Comparison of ENCODE assay signal across 18 cellular contexts in the genomic region with DNA sequence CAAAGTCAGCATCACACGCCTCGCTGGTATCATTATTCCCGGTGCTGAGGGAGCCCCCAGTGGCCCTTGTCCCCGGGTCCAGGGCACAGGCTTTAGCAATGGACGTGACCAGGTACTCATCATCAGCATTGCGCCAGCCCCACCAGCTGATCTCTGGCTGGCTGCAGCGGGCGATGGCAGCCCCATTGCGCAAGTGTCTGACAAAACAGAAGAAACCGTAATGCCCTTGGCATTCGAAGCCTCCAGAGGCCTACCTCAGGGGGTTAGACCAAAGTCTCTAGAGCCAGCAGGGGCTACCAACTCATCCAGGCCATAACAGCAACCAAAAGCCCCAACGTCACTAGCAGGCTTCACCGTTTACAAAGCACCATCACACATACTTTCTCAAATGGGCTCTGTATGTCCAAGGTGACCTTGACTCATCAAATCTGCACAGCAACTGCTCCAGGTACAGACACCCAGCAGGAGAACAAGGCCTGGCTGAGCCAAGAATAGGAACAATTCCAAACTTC. TPM values are rescaled to one million over a fixed set of nuclear protein-coding genes. Genes with fewer than 3 reads are reported as not detected.
DNase-seq lines count a peak whose midpoint lies in the region; TF ChIP-seq lines count a peak whose summit lies in the region.
"Had no signal": no experiment of that assay in that cellular context is flagged by ENCODE, and none has a peak within 500 bp of the region (broad histone marks: within the 10 kb centered on the region; RNA-seq: fewer than 3 reads in every experiment).

No MANE protein-coding gene starts in this region.

- TF ChIP-seq EP300 in tibial nerve (IDR thresholded peaks at IDR 0.05), result no peak

- H3K4me1 ChIP-seq in HEK293 (ENCODE audit: control insufficient read depth, insufficient read depth, low read length), result no peaks in the 10 kb centered on the region
- peaks cover 48% of the 10 kb centered on the region for H3K4me1 ChIP-seq in OCI-LY3 (ENCODE audit: low read length)
- peaks cover 56 to 59% of the 10 kb centered on the region in 2 experiments for H3K4me1 ChIP-seq in neutrophil (ENCODE audit: control insufficient read depth in 1 of 2, insufficient read depth in 1 of 2, low read depth in 1 of 2, low read length in 1 of 2)
- peaks cover 0 to under 1% (median 0%) of the 10 kb centered on the region in 4 donors for H3K4me1 ChIP-seq in tibial nerve

- H3K36me3 ChIP-seq in HEK293 (ENCODE audit: control insufficient read depth in 2 of 2, insufficient read depth in 1 of 2, low read length in 2 of 2) (peaks cover 80 to 100% of the 10 kb centered on the region in 2 experiments), OCI-LY3 (replicated peaks; ENCODE audit: low read depth, low read length) (peaks cover 85% of the 10 kb centered on the region), neutrophil (peaks cover 67% of the 10 kb centered on the region), tibial nerve (peaks cover 0 to 100% (median 39%) of the 10 kb centered on the region in 3 donors)

- no peaks in the 10 kb centered on the region for H3K9me3 ChIP-seq in HEK293 (ENCODE audit: control insufficient read depth, insufficient read depth, low read depth, low read length)
- no peaks in the 10 kb centered on the region for H3K9me3 ChIP-seq in OCI-LY3 (ENCODE audit: insufficient read depth, low read length)
- no peaks in the 10 kb centered on the region for H3K9me3 ChIP-seq in neutrophil
- H3K9me3 ChIP-seq in tibial nerve, result no peaks in the 10 kb centered on the region
- H3K9me3 ChIP-seq: BLaER1 treated with 17β-estradiol and CSF1 and Interleukin-3, amounts not matched to agents 10 nM and 100 nM had no signal

- POLR2A ChIA-PET in HEK293 (lab: Yijun Ruan, JAX), result no interaction called here

- H3K4me3 ChIP-seq in HEK293 (ENCODE audit: low read depth, low read length) (no peak overlapping the region), OCI-LY3 (ENCODE audit: low read length) (no peak overlapping the region), neutrophil (ENCODE audit: low read depth in 1 of 2, low read length in 1 of 2) (peak overlapping the region; percentile 14 to 37), tibial nerve (no peak overlapping the region)
- H3K4me3 ChIP-seq: BLaER1 treated with 17β-estradiol and CSF1 and Interleukin-3, amounts not matched to agents 10 nM and 100 nM had no signal

- H3K79me2 ChIP-seq in OCI-LY3 (ENCODE audit: low read length), result peaks cover 55% of the 10 kb centered on the region

- no peaks in the 10 kb centered on the region for H3K27me3 ChIP-seq in OCI-LY3 (ENCODE audit: low read depth, low read length)
- no peaks in the 10 kb centered on the region for H3K27me3 ChIP-seq in neutrophil
- no peaks in the 10 kb centered on the region for H3K27me3 ChIP-seq in tibial nerve
- H3K27me3 ChIP-seq: BLaER1 treated with 17β-estradiol and CSF1 and Interleukin-3, amounts not matched to agents 10 nM and 100 nM had no signal

- H3K9ac ChIP-seq in OCI-LY3 (ENCODE audit: low read length), result no peak overlapping the region
- H3K9ac ChIP-seq: BLaER1 treated with 17β-estradiol and CSF1 and Interleukin-3, amounts not matched to agents 10 nM and 100 nM had no signal

- 87 to 90% methylated on average over 13 of the region's 13 CpGs for WGBS in tibial nerve, 2 donors

- no peak overlapping the region for H2AFZ ChIP-seq in OCI-LY3 (ENCODE audit: low read depth, low read length)

- peak; percentile 50 for DNase-seq in fibroblast of gingiva (ENCODE audit: low read depth)
- DNase-seq in NCI-H2107 treated with DMSO at 0.1 percent for 48 hours (lab: John Stamatoyannopoulos, UW; ENCODE audit: unreplicated experiment), result no peak
- DNase-seq in nucleus accumbens (lab: John Stamatoyannopoulos, UW), result no peak
- DNase-seq in NCI-H1092 (lab: John Stamatoyannopoulos, UW), result no peak
- DNase-seq in tibial nerve (ENCODE audit: low spot score in 2 of 2), result no peak
- DNase-seq: activated CD8-positive, alpha-beta memory T cell treated with anti-CD3 and anti-CD28 coated beads, Interleukin-2, amount 10 ng/mL, durations not matched to agents 7 days and 5 days; activated naive CD4-positive, alpha-beta T cell treated with anti-CD3 and anti-CD28 coated beads for 36 hours; DMS153; effector CD8-positive, alpha-beta T cell; naive thymus-derived CD8-positive, alpha-beta T cell; NCI-H2029 treated with DMSO at 0.1 percent for 48 hours; NCI-H69; stimulated activated CD4-positive, alpha-beta T cell treated with anti-CD3 and anti-CD28 coated beads, Interleukin-15, amount 100 ng/mL, for 24 hours had no signal

- TF ChIP-seq POLR2A in tibial nerve (IDR thresholded peaks at IDR 0.05), result no peak

- H3K4me2 ChIP-seq in OCI-LY3 (ENCODE audit: low read length), result no peak overlapping the region

- H3K27ac ChIP-seq in HEK293 (ENCODE audit: extremely low read depth, low read depth, low read length) (no peak overlapping the region), OCI-LY3 (ENCODE audit: low read length) (0 out of 2 replicates have a peak overlapping the region, but pooled peaks have one; percentile 22), neutrophil (peak overlapping the region; percentile 81), tibial nerve (no peak overlapping the region)

- no peaks in the 10 kb centered on the region for H4K20me1 ChIP-seq in OCI-LY3 (ENCODE audit: insufficient read depth, low read length)

- TF ChIP-seq CTCF in HEK293 (tag by site-specific recombination; IDR thresholded peaks at IDR 0.05) (no peak), OCI-LY3 (IDR thresholded peaks at IDR 0.05; ENCODE audit: low read depth, low read length) (no peak), neutrophil (IDR thresholded peaks at IDR 0.05) (no peak), tibial nerve (IDR thresholded peaks at IDR 0.05) (no peak)

- CTCF ChIA-PET in HEK293 (lab: Yijun Ruan, JAX), result no interaction called here

TF ChIP-seq in HEK293, 187 proteins besides CTCF, POLR2A, EP300 and RAD21:
- TF ChIP-seq GLIS1 (tag by site-specific recombination; IDR thresholded peaks at IDR 0.05) (0 out of 2 replicates have a peak, but pooled peaks have one; percentile 2), ZEB2 (tag by site-specific recombination; IDR thresholded peaks at IDR 0.05) (no peak)

RNA-seq across cellular contexts. Expression of a gene that starts 7.3 kb away (rescaled TPM):
- total RNA-seq in tibial nerve, result 10 to 100 TPM; 35.4 to 73.7 (median 39.1) TPM

RNA-seq across cellular contexts. Expression of a gene that starts 19.0 kb away (rescaled TPM):
- under 1 TPM in 1 of 4 donors, not detected in 3; 0.30 TPM for total RNA-seq in tibial nerve
- total RNA-seq: RPMI7951 had no signal

Comparison
In these comparisons a context has a peak if more than half of its experiments do, and no peak if none do; other contexts are left out.
1. H3K27ac ChIP-seq: peak in OCI-LY3 (single experiment) and neutrophil (single experiment); none in HEK293 (single experiment) and tibial nerve (0 of 4).
2. H3K4me3 ChIP-seq: peak in neutrophil (2 of 2); none in HEK293 (single experiment), OCI-LY3 (single experiment) and tibial nerve (0 of 4).